8 cellular contexts compared by ENCODE assay signal in genomic region chr10:11113156-11113555, GRCh38.
DNase-seq lines count a peak whose midpoint lies in the region; ATAC-seq and TF ChIP-seq lines count a peak whose summit lies in the region.

No MANE protein-coding gene starts in this region.

- H3K36me3 ChIP-seq in neural progenitor cell, result no peaks in the 10 kb centered on the region

- no CpG with 5 or more reads among the region's 4 CpGs for WGBS in H9 (ENCODE audit: extremely low coverage, insufficient read length, low lambda C conversion rate)

- H3K36me3 Mint-ChIP-seq in H9 (ENCODE audit: insufficient read depth in 1 of 3, low read depth in 3 of 3), result peaks cover 3 to 16% (median 5%) of the 10 kb centered on the region in 3 experiments; a peak in 5 of 7 replicates
- H3K36me3 Mint-ChIP-seq in neural progenitor cell, result peaks cover 3% of the 10 kb centered on the region

- no peak overlapping the region for H3K4me3 Mint-ChIP-seq in H9
- H3K4me3 Mint-ChIP-seq in neural progenitor cell, result no peak overlapping the region

- no peak overlapping the region for H3K18ac ChIP-seq in H9 (ENCODE audit: insufficient read length, low read depth, low read length)

- 0 out of 2 replicates have a peak, but pooled peaks cover 2% of the 10 kb centered on the region for H3K79me2 ChIP-seq in H9 (ENCODE audit: insufficient read depth, low read length)
- no peaks in the 10 kb centered on the region for H3K79me2 ChIP-seq in neural progenitor cell (ENCODE audit: low read depth)

- H2BK12ac ChIP-seq in H9 (ENCODE audit: insufficient read length, low read depth, low read length), result no peak overlapping the region

- H3F3A ChIP-seq in neural progenitor cell (ENCODE audit: low read depth), result no peaks in the 10 kb centered on the region

- no peak overlapping the region for H3K9ac ChIP-seq in H9 (ENCODE audit: extremely low read depth, insufficient read length, low read length)
- no peak overlapping the region for H3K9ac ChIP-seq in neural progenitor cell

- no peak overlapping the region for H3K4me3 ChIP-seq in neural progenitor cell

- no peak overlapping the region for H2BK5ac ChIP-seq in H9 (ENCODE audit: insufficient read length, low read length)

- H3K79me1 ChIP-seq in H9 (ENCODE audit: insufficient read depth, low read depth, low read length, poor library complexity, severe bottlenecking), result no peaks in the 10 kb centered on the region

- no peak overlapping the region for H2AK5ac ChIP-seq in H9 (ENCODE audit: insufficient read length, low read length)

- H3K23ac ChIP-seq in H9 (ENCODE audit: insufficient read length, low read depth, low read length), result no peak overlapping the region

- H4K91ac ChIP-seq in H9 (ENCODE audit: insufficient read length, low read depth, low read length), result no peak overlapping the region

- H4K20me1 ChIP-seq in H9 (ENCODE audit: control insufficient read depth, insufficient read depth, insufficient read length), result no peaks in the 10 kb centered on the region
- no peaks in the 10 kb centered on the region for H4K20me1 ChIP-seq in neural progenitor cell (ENCODE audit: low read depth)

- no peak overlapping the region for H3K56ac ChIP-seq in H9 (ENCODE audit: insufficient read length, low read depth, low read length)

- H3K27me3 ChIP-seq in H9 (ENCODE audit: insufficient read depth, low read length) (no peaks in the 10 kb centered on the region), neural progenitor cell (no peaks in the 10 kb centered on the region)

- H3K27ac Mint-ChIP-seq in H9 (no peak overlapping the region), neural progenitor cell (no peak overlapping the region)

- DNase-seq in activated CD4-positive, alpha-beta T cell treated with anti-CD3 and anti-CD28 coated beads for 4 hours, result peak; percentile 36 to 48
- no peak for DNase-seq in activated CD4-positive, alpha-beta T cell treated with anti-CD3 and anti-CD28 coated beads, Interleukin-2, amount 50 U/mL, for 48 hours
- DNase-seq in H9 (no peak), neural progenitor cell (ENCODE audit: low spot score) (no peak), SW 1271 (lab: John Stamatoyannopoulos, UW) (no peak), GF-D8 (lab: John Stamatoyannopoulos, UW) (no peak)

- no peaks in the 10 kb centered on the region for H3K23me2 ChIP-seq in H9 (ENCODE audit: insufficient read length, low read depth, low read length, poor library complexity, severe bottlenecking)

- no peak overlapping the region for H3K4ac ChIP-seq in H9 (ENCODE audit: low read depth, low read length)

- no peak overlapping the region for H2BK20ac ChIP-seq in H9 (ENCODE audit: low read depth, low read length, poor library complexity, severe bottlenecking)

- H2BK15ac ChIP-seq in H9 (ENCODE audit: low read depth, low read length), result no peak overlapping the region

- H3K27me3 Mint-ChIP-seq in H9 (ENCODE audit: low read depth) (no peaks in the 10 kb centered on the region), neural progenitor cell (ENCODE audit: insufficient read depth, low read depth) (peaks cover 3% of the 10 kb centered on the region)

- ATAC-seq in GM19452 (IDR thresholded peaks at IDR 0.05; ENCODE audit: unreplicated experiment), result no peak

- H3K27ac ChIP-seq in H9 (ENCODE audit: insufficient read length, low read depth, low read length), result no peak overlapping the region
- no peak overlapping the region for H3K27ac ChIP-seq in VCaP
- H3K27ac ChIP-seq in neural progenitor cell, result no peak overlapping the region

- H3K9me3 ChIP-seq in H9 (ENCODE audit: control insufficient read depth, low read depth, low read length) (no peaks in the 10 kb centered on the region), neural progenitor cell (ENCODE audit: low read depth) (no peaks in the 10 kb centered on the region)

- TF ChIP-seq CTCF in H9 (conservative IDR thresholded peaks at IDR 0.05), result peak; percentile 50
- peak; percentile 48; the same call in 1 of the 2 replicates for TF ChIP-seq CTCF in VCaP (conservative IDR thresholded peaks at IDR 0.05)
- TF ChIP-seq CTCF in neural progenitor cell (IDR thresholded peaks at IDR 0.05), result peak; percentile 34

- no peak overlapping the region for H4K8ac ChIP-seq in H9 (replicated peaks; ENCODE audit: insufficient read length, low read depth, low read length)

- H3K4me1 Mint-ChIP-seq in H9, result peaks cover 18 to 21% of the 10 kb centered on the region in 2 experiments
- peaks cover 13% of the 10 kb centered on the region for H3K4me1 Mint-ChIP-seq in neural progenitor cell

- H3T11ph ChIP-seq in H9 (ENCODE audit: low read length), result no peak overlapping the region

- no peaks in the 10 kb centered on the region for H3K4me1 ChIP-seq in H9 (ENCODE audit: insufficient read depth, low read length)
- no peaks in the 10 kb centered on the region for H3K4me1 ChIP-seq in neural progenitor cell

- no peak overlapping the region for H4K5ac ChIP-seq in H9 (ENCODE audit: insufficient read length, low read depth, low read length)

- no peak overlapping the region for H3K14ac ChIP-seq in H9 (ENCODE audit: insufficient read depth, low read length)

- H2AFZ ChIP-seq in H9 (ENCODE audit: low read length) (no peak overlapping the region), neural progenitor cell (replicated peaks) (no peak overlapping the region)

- H2BK120ac ChIP-seq in H9 (ENCODE audit: low read depth, low read length, poor library complexity, severe bottlenecking), result no peak overlapping the region

- H3K9me3 Mint-ChIP-seq in H9 (peaks cover 5 to 6% of the 10 kb centered on the region in 2 experiments; a peak in 4 of 5 replicates), neural progenitor cell (peaks cover 9% of the 10 kb centered on the region)

- no peak overlapping the region for H3K4me2 ChIP-seq in H9 (ENCODE audit: insufficient read depth, insufficient read length, low read length)
- no peak overlapping the region for H3K4me2 ChIP-seq in neural progenitor cell

Comparison
In these comparisons a context has a peak if more than half of its experiments do, and no peak if none do; other contexts are left out.
1. DNase-seq: peak in activated CD4-positive, alpha-beta T cell treated with anti-CD3 and anti-CD28 coated beads for 4 hours (2 of 2); none in activated CD4-positive, alpha-beta T cell treated with anti-CD3 and anti-CD28 coated beads, Interleukin-2, amount 50 U/mL, for 48 hours (0 of 2), H9 (single experiment), neural progenitor cell (single experiment), SW 1271 (0 of 2) and GF-D8 (single experiment).
2. Peak in every context shown above with its lines, with median percentiles within 50 percentile points of each other: CTCF ChIP-seq.